ENCODE assay signal across 8 cellular contexts in the genomic region with DNA sequence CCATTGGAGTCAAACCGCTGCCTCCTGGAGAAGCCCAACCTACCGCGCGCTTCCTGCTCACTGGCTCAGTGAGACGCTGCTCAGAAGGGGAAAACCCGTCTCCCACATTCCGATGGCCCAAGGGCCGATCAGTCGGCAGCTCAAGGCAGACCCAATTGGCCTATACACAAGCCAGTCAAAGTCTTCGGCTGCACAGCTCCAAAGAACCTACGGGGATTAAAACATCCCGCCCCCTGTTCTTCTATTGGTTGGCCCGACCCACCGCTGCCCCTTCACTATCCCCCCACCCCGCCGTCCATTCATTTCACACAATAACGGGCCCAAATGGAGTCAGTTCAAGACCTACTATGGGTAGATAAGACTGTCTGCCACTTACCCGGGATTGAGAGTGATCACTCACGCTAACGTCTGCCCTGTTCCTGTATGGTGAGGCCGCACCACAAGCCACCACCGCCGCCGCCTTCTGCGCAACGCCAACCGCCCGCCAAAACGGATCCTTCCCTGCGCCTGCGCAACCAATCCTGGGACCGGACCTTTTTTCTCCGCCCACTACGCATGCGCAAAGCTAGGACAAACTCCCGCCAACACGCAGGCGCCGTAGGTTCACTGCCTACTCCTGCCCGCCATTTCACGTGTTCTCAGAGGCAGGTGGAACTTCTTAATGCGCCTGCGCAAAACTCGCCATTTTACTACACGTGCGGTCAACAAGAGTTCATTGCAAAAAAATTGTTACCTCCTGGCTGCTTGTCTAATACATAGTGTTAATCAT. TPM values are rescaled to one million over a fixed set of nuclear protein-coding genes. Genes with fewer than 3 reads are reported as not detected.
DNase-seq lines count a peak whose midpoint lies in the region; ATAC-seq and TF ChIP-seq lines count a peak whose summit lies in the region.

A gene (minus strand): TSS at position 491 of the 769 bp plus-strand sequence. CDS start 22,472 bp downstream, outside the sequence.

- peaks cover 28% of the 10 kb centered on the region for H3K36me3 ChIP-seq in CD4-positive, CD25-positive, alpha-beta regulatory T cell (ENCODE audit: control insufficient read depth, insufficient read depth, low read length)
- peaks cover 31% of the 10 kb centered on the region for H3K36me3 ChIP-seq in ectodermal cell (ENCODE audit: control insufficient read depth, insufficient read depth, low read length)

- peak within 1 kb of the TSS; percentile 99 for H3K27ac ChIP-seq in CD4-positive, CD25-positive, alpha-beta regulatory T cell (ENCODE audit: insufficient read depth, low read length, poor library complexity, severe bottlenecking)
- H3K27ac ChIP-seq in ectodermal cell (ENCODE audit: insufficient read depth, low read depth, low read length, poor library complexity, severe bottlenecking) = peak within 1 kb of the TSS; percentile 92

- no peak for TF ChIP-seq CTCF in lower leg skin (IDR thresholded peaks at IDR 0.05)

- H3K27me3 ChIP-seq in CD4-positive, CD25-positive, alpha-beta regulatory T cell (ENCODE audit: control insufficient read depth, insufficient read depth, low read length) = no peaks in the 10 kb centered on the region
- no peaks in the 10 kb centered on the region for H3K27me3 ChIP-seq in ectodermal cell (ENCODE audit: control insufficient read depth, insufficient read depth, low read length, poor library complexity, severe bottlenecking)

- peak; percentile 99 to 100 (median 99) for DNase-seq in CD4-positive, CD25-positive, alpha-beta regulatory T cell
- peak; percentile 100 for DNase-seq in NCI-H82 (lab: John Stamatoyannopoulos, UW)
- DNase-seq in activated CD4-positive, alpha-beta memory T cell treated with anti-CD3 and anti-CD28 coated beads for 36 hours = peak; percentile 99
- peak; percentile 99 to 100 for DNase-seq in lower leg skin (ENCODE audit: low spot score in 2 of 2)
- DNase-seq in stimulated activated CD4-positive, alpha-beta T cell treated with anti-CD3 and anti-CD28 coated beads, Interleukin-4, amount 100 ng/mL, for 48 hours (ENCODE audit: low read depth in 2 of 2) = peak; percentile 98

- no peaks in the 10 kb centered on the region for H3K27me3 Mint-ChIP-seq in CD4-positive, CD25-positive, alpha-beta regulatory T cell
- H3K27me3 Mint-ChIP-seq in activated CD4-positive, alpha-beta memory T cell treated with anti-CD3 and anti-CD28 coated beads for 36 hours = no peaks in the 10 kb centered on the region

- no peaks in the 10 kb centered on the region for H3K9me3 ChIP-seq in CD4-positive, CD25-positive, alpha-beta regulatory T cell (ENCODE audit: control insufficient read depth in 2 of 2, low read length in 2 of 2)
- no peaks in the 10 kb centered on the region for H3K9me3 ChIP-seq in ectodermal cell (ENCODE audit: control insufficient read depth, low read length)

- H3K27ac Mint-ChIP-seq in CD4-positive, CD25-positive, alpha-beta regulatory T cell = no peak within 1 kb of the TSS
- no peak within 1 kb of the TSS for H3K27ac Mint-ChIP-seq in activated CD4-positive, alpha-beta memory T cell treated with anti-CD3 and anti-CD28 coated beads for 36 hours

- CTCF ChIA-PET in activated CD4-positive, alpha-beta memory T cell treated with anti-CD3 and anti-CD28 coated beads for 36 hours (lab: Charles Lee) = interaction anchor here (1.0 to 3.1 kb wide), 10 partner anchors 9 to 101 kb away, joined by 3 to 14 read pairs (median 4); a partner anchor contains a TSS

- peaks cover 73% of the 10 kb centered on the region for H3K4me1 ChIP-seq in CD4-positive, CD25-positive, alpha-beta regulatory T cell (ENCODE audit: control insufficient read depth, insufficient read depth, low read length, poor library complexity, severe bottlenecking)
- H3K4me1 ChIP-seq in ectodermal cell (ENCODE audit: control insufficient read depth, insufficient read depth, low read length) = peaks cover 29% of the 10 kb centered on the region

- peaks cover 37% of the 10 kb centered on the region for H3K36me3 Mint-ChIP-seq in CD4-positive, CD25-positive, alpha-beta regulatory T cell
- peaks cover 22% of the 10 kb centered on the region for H3K36me3 Mint-ChIP-seq in activated CD4-positive, alpha-beta memory T cell treated with anti-CD3 and anti-CD28 coated beads for 36 hours

- H3K9me3 Mint-ChIP-seq in CD4-positive, CD25-positive, alpha-beta regulatory T cell = no peaks in the 10 kb centered on the region
- no peaks in the 10 kb centered on the region for H3K9me3 Mint-ChIP-seq in activated CD4-positive, alpha-beta memory T cell treated with anti-CD3 and anti-CD28 coated beads for 36 hours

- WGBS in ectodermal cell, 2 experiments = 0% methylated on average over 46 of the region's 46 CpGs
- 0% methylated on average over 44 to 46 of the region's 46 CpGs for WGBS in lower leg skin, 2 donors

- H3K4me3 ChIP-seq in CD4-positive, CD25-positive, alpha-beta regulatory T cell (ENCODE audit: low read depth, low read length) = peak within 1 kb of the TSS; percentile 99
- H3K4me3 ChIP-seq in ectodermal cell (ENCODE audit: insufficient read depth, low read depth, low read length) (peak within 1 kb of the TSS; percentile 65), lower leg skin (ENCODE audit: low read depth, poor library complexity, severe bottlenecking) (peak within 1 kb of the TSS; percentile 78)

- no peak within 1 kb of the TSS for H3K4me3 Mint-ChIP-seq in CD4-positive, CD25-positive, alpha-beta regulatory T cell
- no peak within 1 kb of the TSS for H3K4me3 Mint-ChIP-seq in activated CD4-positive, alpha-beta memory T cell treated with anti-CD3 and anti-CD28 coated beads for 36 hours

- peak in 1 of 2 donors; percentile 64 for TF ChIP-seq POLR2A in lower leg skin (IDR thresholded peaks at IDR 0.05)

- peaks cover 12 to 50% (median 30%) of the 10 kb centered on the region in 4 donors for H3K4me1 Mint-ChIP-seq in CD4-positive, CD25-positive, alpha-beta regulatory T cell
- H3K4me1 Mint-ChIP-seq in activated CD4-positive, alpha-beta memory T cell treated with anti-CD3 and anti-CD28 coated beads for 36 hours (ENCODE audit: low read depth) = peaks cover 52% of the 10 kb centered on the region

- intact Hi-C loops in activated CD4-positive, alpha-beta memory T cell treated with anti-CD3 and anti-CD28 coated beads for 36 hours (cut with micrococcal nuclease) = loop anchor here (1.0 to 10.0 kb wide), 8 partner anchors 39 to 705 kb away; a partner anchor contains a TSS
- intact Hi-C loops in lower leg skin (cut with DNase I; ENCODE audit: low total_unique reads) = no loop called here

- POLR2A ChIA-PET in activated CD4-positive, alpha-beta memory T cell treated with anti-CD3 and anti-CD28 coated beads for 36 hours (lab: Charles Lee) = interaction anchor here (0.6 to 2.8 kb wide), 13 partner anchors 8 to 133 kb away, joined by 3 to 23 read pairs (median 5); a partner anchor contains a TSS

- peak; percentile 70 to 74 for ATAC-seq in CD4-positive, CD25-positive, alpha-beta regulatory T cell (ENCODE audit: low read depth in 2 of 2)
- ATAC-seq in GM19452 (IDR thresholded peaks at IDR 0.05; ENCODE audit: unreplicated experiment) (peak; percentile 69), HG03575 (IDR thresholded peaks at IDR 0.05; ENCODE audit: extremely low read depth, insufficient number of reproducible peaks, low FRiP score, unreplicated experiment) (peak; percentile 63)

RNA-seq across cellular contexts. Expression of the gene that starts here (rescaled TPM):
- 38.9 TPM for total RNA-seq in CD4-positive, CD25-positive, alpha-beta regulatory T cell
- 10 to 100 TPM; 18.2 to 21.5 (median 19.6) TPM for polyA plus RNA-seq in CD4-positive, CD25-positive, alpha-beta regulatory T cell
- total RNA-seq in activated CD4-positive, alpha-beta memory T cell treated with anti-CD3 and anti-CD28 coated beads for 36 hours = 100 to 1,000 TPM; 132 to 138 TPM
- 223 TPM for polyA plus RNA-seq in ectodermal cell (2013, experiment 1 of 4)
- polyA plus RNA-seq in ectodermal cell (2013, experiment 2 of 4) = 250 TPM
- 108 TPM for polyA plus RNA-seq in ectodermal cell (2013, experiment 3 of 4)
- polyA plus RNA-seq in ectodermal cell (2013, experiment 4 of 4) = 124 TPM
- 10 to 100 TPM; 13.2 to 26.4 (median 20.4) TPM for total RNA-seq in lower leg skin

Comparison
In these comparisons a context has a peak if more than half of its experiments do, and no peak if none do; other contexts are left out.
1. Peak in every context shown above with its lines: DNase-seq, ATAC-seq, H3K4me3 ChIP-seq and H3K27ac ChIP-seq.